22 cellular contexts compared by ENCODE assay signal in the genomic region with DNA sequence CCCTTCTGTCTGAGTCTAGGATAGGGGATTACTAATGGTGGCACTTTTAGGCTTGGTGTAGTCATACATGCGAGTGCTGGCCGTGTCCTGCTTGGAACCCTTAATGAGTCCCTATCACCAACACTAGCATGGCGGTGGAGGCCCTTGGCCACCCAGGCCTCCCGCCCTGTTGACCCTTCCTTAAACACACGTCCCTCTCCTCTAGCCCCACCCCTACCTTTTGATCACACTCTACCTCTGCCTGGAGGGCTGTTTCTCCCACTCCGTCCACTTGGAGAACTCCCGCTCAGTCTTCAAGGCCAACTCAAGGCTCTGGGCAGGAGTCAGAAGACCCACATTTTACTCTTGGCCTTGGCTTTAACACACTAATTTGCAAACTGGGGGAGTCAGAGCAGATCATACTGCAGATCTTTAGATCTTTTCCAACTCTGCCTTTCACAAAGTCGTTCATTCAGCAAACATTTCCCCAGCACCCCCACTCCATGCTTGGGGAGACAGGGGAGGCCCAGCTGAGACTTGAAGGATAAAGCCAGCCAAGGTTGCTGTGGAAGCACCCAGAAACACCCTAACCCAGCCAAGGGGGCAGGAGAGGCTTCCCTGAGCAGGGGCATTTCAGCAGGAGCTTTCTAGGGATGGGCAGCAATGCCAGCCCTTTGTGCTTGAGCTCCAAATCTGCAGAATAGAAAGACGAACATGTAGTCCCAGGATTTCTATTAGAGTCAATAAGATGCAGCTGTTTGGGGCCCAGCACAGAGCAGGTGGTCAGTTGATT. TPM values are rescaled to one million over a fixed set of nuclear protein-coding genes. Genes with fewer than 3 reads are reported as not detected.
DNase-seq lines count a peak whose midpoint lies in the region; ATAC-seq and TF ChIP-seq lines count a peak whose summit lies in the region.
"Had no signal": no experiment of that assay in that cellular context is flagged by ENCODE, and none has a peak within 500 bp of the region (broad histone marks: within the 10 kb centered on the region; RNA-seq: fewer than 3 reads in every experiment).

No MANE protein-coding gene starts in this region.

- H3K4me3 Mint-ChIP-seq in chondrocyte (ENCODE audit: unreplicated experiment) = no peak overlapping the region
- H3K4me3 Mint-ChIP-seq: activated CD8-positive, alpha-beta T cell treated with anti-CD3 and anti-CD28 coated beads for 36 hours; stimulated activated naive CD8-positive, alpha-beta T cell treated with anti-CD3 and anti-CD28 coated beads, Interleukin-15, Interleukin-2, amounts not matched to agents 100 ng/mL and 50 ng/mL, for 24 hours had no signal

- TF ChIP-seq CTCF in chondrocyte (IDR thresholded peaks at IDR 0.05) = no peak
- TF ChIP-seq CTCF in lower lobe of right lung (IDR thresholded peaks at IDR 0.05) = no peak
- no peak for TF ChIP-seq CTCF in sigmoid colon (IDR thresholded peaks at IDR 0.05)
- TF ChIP-seq CTCF in GM20000 (IDR thresholded peaks at IDR 0.05; ENCODE audit: extremely low read depth, missing control alignments) = no peak

- ATAC-seq in lower lobe of right lung = no peak
- ATAC-seq: activated CD8-positive, alpha-beta T cell treated with anti-CD3 and anti-CD28 coated beads for 36 hours had no signal

- TF ChIP-seq EP300 in sigmoid colon (IDR thresholded peaks at IDR 0.05) = no peak

- H3K4me1 ChIP-seq in lower lobe of right lung (peaks cover 11% of the 10 kb centered on the region), sigmoid colon (peaks cover 0 to 57% (median 35%) of the 10 kb centered on the region in 4 donors)

- H3K36me3 ChIP-seq in lower lobe of right lung (no peaks in the 10 kb centered on the region), sigmoid colon (peaks cover 0 to 5% (median 0%) of the 10 kb centered on the region in 4 donors), MG63 (no peaks in the 10 kb centered on the region)
- H3K36me3 ChIP-seq: brain microvascular endothelial cell had no signal

- intact Hi-C loops in lower lobe of right lung (cut with DNase I) = no loop called here
- intact Hi-C loops in sigmoid colon (cut with DNase I) = loop anchor here (2.0 to 5.0 kb wide), 4 partner anchors 37 to 142 kb away; partner anchors contain the start of gene ECHDC2

- no peaks in the 10 kb centered on the region for H3K36me3 Mint-ChIP-seq in chondrocyte (ENCODE audit: low read depth)
- H3K36me3 Mint-ChIP-seq: naive B cell had no signal

- H3K9me3 ChIP-seq in lower lobe of right lung (no peaks in the 10 kb centered on the region), sigmoid colon (no peaks in the 10 kb centered on the region), MG63 (no peaks in the 10 kb centered on the region)

- H3K4me3 ChIP-seq in lower lobe of right lung (peak overlapping the region; percentile 63), sigmoid colon (peak overlapping the region; percentile 85 to 94 (median 89)), MG63 (no peak overlapping the region)
- H3K4me3 ChIP-seq: SK-N-MC had no signal

- H3K9me3 Mint-ChIP-seq in chondrocyte (ENCODE audit: low read depth) = no peaks in the 10 kb centered on the region
- H3K9me3 Mint-ChIP-seq: activated CD8-positive, alpha-beta T cell treated with anti-CD3 and anti-CD28 coated beads for 36 hours; naive B cell; stimulated activated naive CD8-positive, alpha-beta T cell treated with anti-CD3 and anti-CD28 coated beads, Interleukin-15, Interleukin-2, amounts not matched to agents 100 ng/mL and 50 ng/mL, for 24 hours had no signal

- H3K4me1 Mint-ChIP-seq in chondrocyte (ENCODE audit: low read depth) = peaks cover 10% of the 10 kb centered on the region

- no peaks in the 10 kb centered on the region for H3K27me3 Mint-ChIP-seq in chondrocyte (ENCODE audit: low read depth)

- 90 to 91% methylated on average over 9 of the region's 9 CpGs for WGBS in sigmoid colon, 2 donors

- no peak overlapping the region for H3K27ac Mint-ChIP-seq in chondrocyte (ENCODE audit: unreplicated experiment)
- H3K27ac Mint-ChIP-seq: activated CD8-positive, alpha-beta T cell treated with anti-CD3 and anti-CD28 coated beads for 36 hours; naive B cell; stimulated activated naive CD8-positive, alpha-beta T cell treated with anti-CD3 and anti-CD28 coated beads, Interleukin-15, Interleukin-2, amounts not matched to agents 100 ng/mL and 50 ng/mL, for 24 hours had no signal

- no peak for TF ChIP-seq POLR2A in sigmoid colon (IDR thresholded peaks at IDR 0.05)

- H3K27me3 ChIP-seq in lower lobe of right lung (ENCODE audit: low read depth) = peaks cover 24% of the 10 kb centered on the region
- H3K27me3 ChIP-seq in sigmoid colon = no peaks in the 10 kb centered on the region
- no peaks in the 10 kb centered on the region for H3K27me3 ChIP-seq in MG63

- peak overlapping the region; percentile 69 for H3K27ac ChIP-seq in lower lobe of right lung
- H3K27ac ChIP-seq in sigmoid colon = peak overlapping the region; percentile 72 to 85 (median 77)
- H3K27ac ChIP-seq: brain microvascular endothelial cell, SK-N-MC had no signal

- DNase-seq in D341Med (ENCODE audit: low spot score) (peak; percentile 9), chondrocyte (ENCODE audit: low spot score) (peak; percentile 58), lower lobe of right lung (peak; percentile 26), sigmoid colon (no peak), nucleus accumbens (lab: John Stamatoyannopoulos, UW) (no peak), GM20000 (ENCODE audit: low spot score) (no peak), NCI-H146 (lab: John Stamatoyannopoulos, UW) (no peak), MG63 (no peak)
- DNase-seq: activated CD8-positive, alpha-beta T cell treated with anti-CD3 and anti-CD28 coated beads for 36 hours; activated effector memory CD4-positive, alpha-beta T cell treated with anti-CD3 and anti-CD28 coated beads, Interleukin-2, amount 50 U/mL, for 16 hours; brain microvascular endothelial cell; DMS153; effector memory CD4-positive, alpha-beta T cell; Kasumi-1; naive B cell; NCI-H1694; small intestine had no signal

RNA-seq across cellular contexts. Expression of gene PODN, which starts 1.9 kb away (rescaled TPM):
- total RNA-seq in chondrocyte (4.1 to 9.3 TPM (median 9.2 TPM) in 3 replicates), lower lobe of right lung (64.0 TPM), sigmoid colon (100 to 1,000 TPM in 1 of 4 donors, 10 to 100 TPM in 3; 67.6 to 200 (median 88.6) TPM)
- 10 to 100 TPM in 2 of 3 donors, 1 to 10 TPM in 1; 1.6 to 16.2 (median 13.8) TPM for polyA plus RNA-seq in sigmoid colon
- total RNA-seq in MG63 (2014; rRNA removed; shearing (Covaris generic); ENCODE audit: low replicate concordance) = 0.10 TPM in 1 of 2 replicates, not detected in the other
- total RNA-seq: activated CD8-positive, alpha-beta T cell treated with anti-CD3 and anti-CD28 coated beads for 36 hours; NCI-H460; OCI-LY7 had no signal
- polyA plus RNA-seq: keratinocyte had no signal

Comparison
In these comparisons a context has a peak if more than half of its experiments do, and no peak if none do; other contexts are left out.
1. DNase-seq: peak in D341Med (single experiment), chondrocyte (single experiment) and lower lobe of right lung (single experiment); none in sigmoid colon (single experiment), nucleus accumbens (0 of 56), GM20000 (single experiment), NCI-H146 (single experiment) and MG63 (single experiment).